In genomic region chr7:23298885-23299769, GRCh38 we compare ENCODE assay signal across 1 cellular context.
TF ChIP-seq lines count a peak whose summit lies in the region.

Gene MALSU1 (plus strand): TSS chr7:23299339. CDS start chr7:23299353, 14 bp downstream.

TF ChIP-seq in K562, 482 proteins besides CTCF, POLR2A, EP300 and RAD21 (continued from another document and continues in another):
- TF ChIP-seq PRDM10 (IDR thresholded peaks at IDR 0.05; ENCODE audit: partially characterized antibody) (no peak), ZNF408 (CRISPR knock-in tag; IDR thresholded peaks at IDR 0.05; ENCODE audit: low read depth) (no peak), KLF16 (IDR thresholded peaks at IDR 0.05) (no peak), PCBP1 (IDR thresholded peaks at IDR 0.05; ENCODE audit: low read depth, low read length, poor library complexity, severe bottlenecking) (no peak), HMBOX1 (IDR thresholded peaks at IDR 0.05) (no peak), ZBTB34 (CRISPR knock-in tag; IDR thresholded peaks at IDR 0.05) (no peak), E4F1 (CRISPR knock-in tag; IDR thresholded peaks at IDR 0.05; ENCODE audit: borderline replicate concordance) (no peak), ZNF140 (CRISPR knock-in tag; IDR thresholded peaks at IDR 0.05) (no peak), ZNF586 (CRISPR knock-in tag; conservative IDR thresholded peaks at IDR 0.05) (no peak), SREBF1 (IDR thresholded peaks at IDR 0.05; ENCODE audit: borderline replicate concordance, low read depth, low read length) (no peak), ARID3B (CRISPR knock-in tag; IDR thresholded peaks at IDR 0.05; ENCODE audit: borderline replicate concordance) (no peak), RNF219 (CRISPR knock-in tag; IDR thresholded peaks at IDR 0.05) (no peak), PTRF (tag; IDR thresholded peaks at IDR 0.05) (peak; percentile 59; the same call in 1 of the 2 replicates), ZNF707 (CRISPR knock-in tag; conservative IDR thresholded peaks at IDR 0.05) (peak; percentile 72), ZNF79 (CRISPR knock-in tag; IDR thresholded peaks at IDR 0.05; ENCODE audit: low read depth) (no peak), ZNF436 (CRISPR knock-in tag; IDR thresholded peaks at IDR 0.05) (0 out of 2 replicates have a peak, but pooled peaks have one; percentile 50), ZNF3 (CRISPR knock-in tag; IDR thresholded peaks at IDR 0.05) (no peak), JUNB (CRISPR knock-in tag; conservative IDR thresholded peaks at IDR 0.05) (no peak), THAP7 (CRISPR knock-in tag; IDR thresholded peaks at IDR 0.05) (no peak; the same call in 1 of the 2 replicates), CBX2 (IDR thresholded peaks at IDR 0.05; ENCODE audit: insufficient read depth, low read length, poor library complexity, severe bottlenecking) (no peak), PURB (CRISPR knock-in tag; IDR thresholded peaks at IDR 0.05; ENCODE audit: low read depth) (no peak), ZNF184 (CRISPR knock-in tag; IDR thresholded peaks at IDR 0.05) (no peak), ATF3 (IDR thresholded peaks at IDR 0.05) (no peak), ATF3 (CRISPR knock-in tag; conservative IDR thresholded peaks at IDR 0.05) (no peak; the same call in 1 of the 2 replicates), TEAD4 (IDR thresholded peaks at IDR 0.05; ENCODE audit: low read length) (0 out of 2 replicates have a peak, but pooled peaks have one; percentile 13), TEAD4 (CRISPR knock-in tag; IDR thresholded peaks at IDR 0.05; ENCODE audit: borderline replicate concordance) (no peak), MXD1 (CRISPR knock-in tag; IDR thresholded peaks at IDR 0.05; ENCODE audit: borderline replicate concordance, poor library complexity, severe bottlenecking) (no peak), ZNF696 (CRISPR knock-in tag; conservative IDR thresholded peaks at IDR 0.05) (no peak), PML (IDR thresholded peaks at IDR 0.05; ENCODE audit: low read length) (peak; percentile 70; the same call in 1 of the 2 replicates), HDAC6 (IDR thresholded peaks at IDR 0.05; ENCODE audit: low read depth, low read length) (no peak), ETV5 (CRISPR knock-in tag; IDR thresholded peaks at IDR 0.05; ENCODE audit: low read depth) (no peak), GATAD2B (IDR thresholded peaks at IDR 0.05; ENCODE audit: borderline replicate concordance) (no peak), ZBTB2 (IDR thresholded peaks at IDR 0.05) (no peak), RB1 (IDR thresholded peaks at IDR 0.05; ENCODE audit: low read depth) (peak; percentile 75), KLF13 (tag; IDR thresholded peaks at IDR 0.05; ENCODE audit: borderline replicate concordance, low read depth) (0 out of 2 replicates have a peak, but pooled peaks have one; percentile 13), ZNF444 (CRISPR knock-in tag; IDR thresholded peaks at IDR 0.05) (no peak), PHB (CRISPR knock-in tag; IDR thresholded peaks at IDR 0.05) (no peak), CBX3 (IDR thresholded peaks at IDR 0.05; ENCODE audit: borderline replicate concordance in 1 of 2, low read length in 2 of 2) (peak in 1 of 2 experiments; percentile 91; a peak in 2 of 3 replicates), STAT5B (CRISPR knock-in tag; IDR thresholded peaks at IDR 0.05) (no peak), MAFK (IDR thresholded peaks at IDR 0.05; ENCODE audit: low read length) (no peak), FUS (optimal IDR thresholded peaks at IDR 0.05; ENCODE audit: low read depth, low read length) (no peak), ZBTB8A (IDR thresholded peaks at IDR 0.05; ENCODE audit: partially characterized antibody) (no peak), USF1 (CRISPR knock-in tag; IDR thresholded peaks at IDR 0.05) (no peak), HDAC3 (IDR thresholded peaks at IDR 0.05; ENCODE audit: borderline replicate concordance, partially characterized antibody) (no peak), KLF6 (CRISPR knock-in tag; IDR thresholded peaks at IDR 0.05; ENCODE audit: borderline replicate concordance) (peak; percentile 38; the same call in 1 of the 2 replicates), RNF2 (IDR thresholded peaks at IDR 0.05) (peak; percentile 32; the same call in 1 of the 2 replicates), BRCA1 (IDR thresholded peaks at IDR 0.05) (no peak), BRCA1 (CRISPR knock-in tag; IDR thresholded peaks at IDR 0.05) (no peak)
